ENCODE assay signal across 22 cellular contexts in genomic region chr16:86494039-86494564, GRCh38. TPM values are rescaled to one million over a fixed set of nuclear protein-coding genes. Genes with fewer than 3 reads are reported as not detected.
DNase-seq lines count a peak whose midpoint lies in the region; ATAC-seq and TF ChIP-seq lines count a peak whose summit lies in the region.
"Had no signal": no experiment of that assay in that cellular context is flagged by ENCODE, and none has a peak within 500 bp of the region (broad histone marks: within the 10 kb centered on the region; RNA-seq: fewer than 3 reads in every experiment).

No MANE protein-coding gene starts in this region.

- no peak overlapping the region for H3K4ac ChIP-seq in neuronal stem cell (ENCODE audit: low read length)

- H2AFZ ChIP-seq in neuronal stem cell (ENCODE audit: low read length): no peak overlapping the region

- peaks cover 0 to 8% (median 0%) of the 10 kb centered on the region in 4 donors for H3K4me1 ChIP-seq in Peyer's patch
- H3K4me1 ChIP-seq in gastroesophageal sphincter: peaks cover 0 to 83% (median 6%) of the 10 kb centered on the region in 3 donors
- no peaks in the 10 kb centered on the region for H3K4me1 ChIP-seq in neuronal stem cell (ENCODE audit: control insufficient read depth in 2 of 2, insufficient read depth in 1 of 2, low read depth in 1 of 2, low read length in 2 of 2)
- H3K4me1 ChIP-seq in upper lobe of left lung: peaks cover 0 to 38% (median 16%) of the 10 kb centered on the region in 4 donors
- no peaks in the 10 kb centered on the region for H3K4me1 ChIP-seq in HAP-1

- H3K36me3 ChIP-seq in Peyer's patch (no peaks in the 10 kb centered on the region), gastroesophageal sphincter (peaks cover 0 to 12% of the 10 kb centered on the region in 2 donors), neuronal stem cell (replicated peaks in 1 of 2; ENCODE audit: control insufficient read depth in 2 of 2, insufficient read depth in 2 of 2, low read length in 2 of 2) (no peaks in the 10 kb centered on the region), upper lobe of left lung (peaks cover 0 to 14% (median 3%) of the 10 kb centered on the region in 4 donors), HAP-1 (replicated peaks) (no peaks in the 10 kb centered on the region)
- H3K36me3 ChIP-seq: right atrium auricular region, vagina had no signal

- peaks cover 0 to 12% of the 10 kb centered on the region in 2 donors for H3K27me3 ChIP-seq in Peyer's patch
- peaks cover 51% of the 10 kb centered on the region for H3K27me3 ChIP-seq in gastroesophageal sphincter
- H3K27me3 ChIP-seq in neuronal stem cell (ENCODE audit: control insufficient read depth in 3 of 3, insufficient read depth in 3 of 3, low read depth in 1 of 3, low read length in 3 of 3): peaks cover 53 to 97% (median 90%) of the 10 kb centered on the region in 3 experiments
- peaks cover 0 to 41% (median 17%) of the 10 kb centered on the region in 4 donors for H3K27me3 ChIP-seq in upper lobe of left lung
- H3K27me3 ChIP-seq in HAP-1 (ENCODE audit: low read depth): peaks cover 89% of the 10 kb centered on the region

- no peak for TF ChIP-seq CTCF in Peyer's patch (IDR thresholded peaks at IDR 0.05)
- no peak for TF ChIP-seq CTCF in gastroesophageal sphincter (IDR thresholded peaks at IDR 0.05)
- no peak for TF ChIP-seq CTCF in upper lobe of left lung (IDR thresholded peaks at IDR 0.05)
- TF ChIP-seq CTCF in lower leg skin (IDR thresholded peaks at IDR 0.05): no peak

- no peak for TF ChIP-seq EP300 in gastroesophageal sphincter (IDR thresholded peaks at IDR 0.05)
- TF ChIP-seq EP300 in upper lobe of left lung (IDR thresholded peaks at IDR 0.05): no peak

- no peak overlapping the region for H4K8ac ChIP-seq in neuronal stem cell (ENCODE audit: low read depth, low read length)

- H2BK15ac ChIP-seq in neuronal stem cell (ENCODE audit: low read length): no peak overlapping the region

- H3K27ac ChIP-seq in Peyer's patch (peak overlapping the region; percentile 63 to 99 (median 77)), gastroesophageal sphincter (peak overlapping the region; percentile 94 to 99 (median 98)), neuronal stem cell (replicated peaks; ENCODE audit: low read length) (no peak overlapping the region), upper lobe of left lung (peak overlapping the region; percentile 77 to 97 (median 87))
- H3K27ac ChIP-seq: right atrium auricular region, vagina had no signal

- H3K4me2 ChIP-seq in neuronal stem cell (ENCODE audit: insufficient read depth, low read length, poor library complexity, severe bottlenecking): no peak overlapping the region

- TF ChIP-seq POLR2A in Peyer's patch (IDR thresholded peaks at IDR 0.05): no peak
- no peak for TF ChIP-seq POLR2A in gastroesophageal sphincter (IDR thresholded peaks at IDR 0.05)
- TF ChIP-seq POLR2A in upper lobe of left lung (IDR thresholded peaks at IDR 0.05): no peak
- TF ChIP-seq POLR2A in lower leg skin (IDR thresholded peaks at IDR 0.05): no peak

- H2BK5ac ChIP-seq in neuronal stem cell (ENCODE audit: low read length): no peak overlapping the region

- 4 to 26% methylated on average over 4 to 5 of the region's 22 CpGs for WGBS in gastroesophageal sphincter (ENCODE audit: low coverage in 1 of 2), 2 donors
- WGBS in neuronal stem cell (ENCODE audit: extremely low coverage in 2 of 2, insufficient read length in 2 of 2, insufficient replicate concordance in 1 of 2), 2 donors: no CpG with 5 or more reads among the region's 22 CpGs
- WGBS in upper lobe of left lung, 2 donors: 17 to 31% methylated on average over 22 of the region's 22 CpGs
- WGBS in lower leg skin, 2 donors: 9 to 14% methylated on average over 19 to 22 of the region's 22 CpGs

- no peak overlapping the region for H3K18ac ChIP-seq in neuronal stem cell (ENCODE audit: low read length)

- ATAC-seq in gastroesophageal sphincter (no peak), upper lobe of left lung (ENCODE audit: low FRiP score in 2 of 2) (no peak)
- ATAC-seq: activated CD8-positive, alpha-beta T cell treated with anti-CD3 and anti-CD28 coated beads, Interleukin-2, amount 10 ng/mL, durations not matched to agents 7 days and 5 days had no signal

- no peak overlapping the region for H3K14ac ChIP-seq in neuronal stem cell (ENCODE audit: low read length)

- no peaks in the 10 kb centered on the region for H3K79me1 ChIP-seq in neuronal stem cell (ENCODE audit: low read depth, low read length)

- H3K9me3 ChIP-seq in Peyer's patch: no peaks in the 10 kb centered on the region
- H3K9me3 ChIP-seq in gastroesophageal sphincter: no peaks in the 10 kb centered on the region
- H3K9me3 ChIP-seq in neuronal stem cell (replicated peaks in 1 of 2; ENCODE audit: control insufficient read depth in 2 of 2, insufficient read depth in 1 of 2, low read depth in 1 of 2, low read length in 2 of 2): peaks cover 0 to 6% of the 10 kb centered on the region in 2 donors
- peaks cover 0 to 8% (median 2%) of the 10 kb centered on the region in 4 donors for H3K9me3 ChIP-seq in upper lobe of left lung
- no peaks in the 10 kb centered on the region for H3K9me3 ChIP-seq in HAP-1
- H3K9me3 ChIP-seq: right atrium auricular region, vagina had no signal

- no peak overlapping the region for H2AK5ac ChIP-seq in neuronal stem cell (ENCODE audit: low read depth, low read length)

- DNase-seq in Peyer's patch (no peak), neuronal stem cell (ENCODE audit: low spot score) (no peak), upper lobe of left lung (peak in 1 of 2 donors; percentile 52), HAP-1 (ENCODE audit: low spot score in 2 of 2) (no peak), lower leg skin (ENCODE audit: low spot score in 2 of 2) (no peak), dermis blood vessel endothelial cell (no peak)
- DNase-seq: activated B cell treated with CpG ODN at 0.5 μM for 24 hours; activated CD8-positive, alpha-beta T cell treated with anti-CD3 and anti-CD28 coated beads, Interleukin-2, amount 10 ng/mL, durations not matched to agents 7 days and 5 days; activated gamma-delta T cell treated with Interleukin-2 at 50 U/mL for 16 hours; amygdala; CD4-positive, alpha-beta T cell; DMS153; foreskin fibroblast; GDM1; hippocampal formation; NCI-H1694; NCI-H774; T-helper 9 cell had no signal

- peak overlapping the region in 1 of 4 donors; percentile 51 for H3K4me3 ChIP-seq in Peyer's patch
- peak overlapping the region; percentile 1 to 62 for H3K4me3 ChIP-seq in gastroesophageal sphincter
- no peak overlapping the region for H3K4me3 ChIP-seq in neuronal stem cell (ENCODE audit: low read length in 2 of 2)
- peak overlapping the region in 3 of 4 donors; percentile 0 to 66 (median 10) for H3K4me3 ChIP-seq in upper lobe of left lung
- no peak overlapping the region for H3K4me3 ChIP-seq in HAP-1
- H3K4me3 ChIP-seq in lower leg skin (ENCODE audit: low read depth, poor library complexity, severe bottlenecking): no peak overlapping the region
- H3K4me3 ChIP-seq: right atrium auricular region, vagina had no signal

- no peak overlapping the region for H2BK120ac ChIP-seq in neuronal stem cell (ENCODE audit: low read depth, low read length)

- H2BK12ac ChIP-seq in neuronal stem cell (ENCODE audit: low read length): peak overlapping the region; percentile 50

- in situ Hi-C loops in HAP-1 (cut with MboI; ENCODE audit: low sequenced_read_pairs): no loop called here

- H4K91ac ChIP-seq in neuronal stem cell (ENCODE audit: low read depth, low read length, poor library complexity): no peak overlapping the region

- no peak overlapping the region for H3K9ac ChIP-seq in neuronal stem cell (ENCODE audit: low read depth, low read length, poor library complexity)

- intact Hi-C loops in lower leg skin (cut with DNase I; ENCODE audit: low total_unique reads): no loop called here

- H3K23ac ChIP-seq in neuronal stem cell (ENCODE audit: low read depth, low read length, poor library complexity): no peak overlapping the region

RNA-seq across cellular contexts. Expression of gene FOXF1, which starts 16.2 kb away (rescaled TPM):
- total RNA-seq in Peyer's patch: 10 to 100 TPM in 2 of 4 donors, 1 to 10 TPM in 2; 4.4 to 36.3 (median 9.0) TPM
- 10 to 100 TPM; 39.7 to 81.1 (median 59.3) TPM for total RNA-seq in gastroesophageal sphincter
- polyA plus RNA-seq in neuronal stem cell (2013, experiment 1 of 2): 0.01 TPM
- polyA plus RNA-seq in neuronal stem cell (2013, experiment 2 of 2): not detected
- total RNA-seq in upper lobe of left lung: 10 to 100 TPM in 5 of 6 donors, 1 to 10 TPM in 1; 6.3 to 73.6 (median 24.5) TPM
- under 1 TPM in 2 of 4 donors, not detected in 2; 0.10 to 0.45 TPM for total RNA-seq in lower leg skin
- 0.14 and 0.17 TPM in 2 replicates for total RNA-seq in dermis blood vessel endothelial cell
- total RNA-seq: activated B cell treated with CpG ODN at 0.5 μM for 24 hours; activated CD8-positive, alpha-beta T cell treated with anti-CD3 and anti-CD28 coated beads, Interleukin-2, amount 10 ng/mL, durations not matched to agents 7 days and 5 days; CD4-positive, alpha-beta T cell; HT-29 had no signal

Comparison
In these comparisons a context has a peak if more than half of its experiments do, and no peak if none do; other contexts are left out.
1. H3K4me3 ChIP-seq: peak in gastroesophageal sphincter (2 of 2) and upper lobe of left lung (3 of 4); none in neuronal stem cell (0 of 2), HAP-1 (single experiment) and lower leg skin (single experiment).